Comparison of ENCODE assay signal across 8 cellular contexts in the genomic region with DNA sequence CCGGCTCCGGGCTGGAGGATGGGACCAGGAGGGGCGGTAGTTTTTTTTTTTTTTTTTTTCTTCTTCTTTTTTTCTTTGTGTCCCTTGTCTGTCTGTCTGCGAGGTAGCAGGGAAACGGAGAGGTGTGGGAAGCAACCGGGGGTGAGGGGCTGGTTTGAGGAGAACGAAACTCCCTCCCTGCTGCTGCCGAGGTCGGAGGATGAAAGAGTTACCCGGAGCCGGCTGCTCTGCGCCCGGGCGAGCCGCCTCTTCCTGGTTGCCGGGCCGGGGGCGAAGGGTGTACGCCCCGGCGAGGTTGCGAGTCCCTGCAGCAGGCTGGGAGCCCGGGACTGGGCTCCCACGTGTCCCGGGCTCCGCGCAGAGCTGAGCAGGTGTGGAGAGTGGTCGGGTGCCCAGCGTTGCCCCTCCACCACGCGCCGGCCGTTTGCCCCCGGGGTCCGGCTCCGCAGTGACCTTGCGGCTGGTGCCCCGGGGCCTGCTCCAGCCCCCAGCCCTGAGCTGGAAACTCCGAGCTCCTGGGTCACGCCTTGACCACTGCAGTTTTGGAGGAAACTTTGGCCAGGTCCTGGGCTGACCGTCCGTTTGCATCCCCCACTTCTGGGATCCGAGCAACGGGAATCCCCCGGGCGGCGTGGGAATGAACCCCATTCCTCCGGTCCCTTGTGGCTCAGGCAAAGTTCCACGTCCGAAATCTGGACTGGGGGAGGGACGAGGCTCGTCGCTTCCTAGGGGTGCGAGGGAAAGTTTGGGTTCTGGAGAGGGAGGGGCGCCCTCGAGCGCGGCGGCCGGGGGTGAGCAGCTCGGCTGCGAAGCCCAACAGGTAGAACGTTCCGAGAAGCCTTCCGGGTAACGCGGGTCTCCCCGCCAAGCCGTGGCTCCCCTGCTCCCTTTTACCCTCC. TPM values are rescaled to one million over a fixed set of nuclear protein-coding genes. Genes with fewer than 3 reads are reported as not detected.
DNase-seq lines count a peak whose midpoint lies in the region; ATAC-seq and TF ChIP-seq lines count a peak whose summit lies in the region.

No MANE protein-coding gene starts in this region.

- H3K9me3 Mint-ChIP-seq in Calu3 (ENCODE audit: low read depth, unreplicated experiment) = no peaks in the 10 kb centered on the region
- no peaks in the 10 kb centered on the region for H3K9me3 Mint-ChIP-seq in memory B cell
- H3K9me3 Mint-ChIP-seq in stimulated activated naive CD8-positive, alpha-beta T cell treated with anti-CD3 and anti-CD28 coated beads, Interleukin-15, Interleukin-2, amounts not matched to agents 100 ng/mL and 50 ng/mL, for 24 hours = no peaks in the 10 kb centered on the region

- DNase-seq in Calu3 = peak; percentile 40
- no peak for DNase-seq in Jurkat, Clone E6-1 (ENCODE audit: low read depth, low spot score)
- peak; percentile 67 for DNase-seq in activated CD4-positive, alpha-beta T cell treated with anti-CD3 and anti-CD28 coated beads for 48 hours
- DNase-seq in memory B cell (ENCODE audit: low spot score in 2 of 2) = peak; percentile 43 to 56
- no peak for DNase-seq in NOMO-1 treated with dmso at 0.1 percent for 144 hours (lab: John Stamatoyannopoulos, UW; ENCODE audit: unreplicated experiment)
- no peak for DNase-seq in dedifferentiated amniotic fluid mesenchymal stem cell (ENCODE audit: extremely low spot score)

- intact Hi-C loops in Calu3 (cut with micrococcal nuclease; ENCODE audit: unreplicated experiment) = no loop called here

- H3K4me3 Mint-ChIP-seq in Calu3 (ENCODE audit: low read depth, unreplicated experiment) (peak overlapping the region; percentile 95), memory B cell (peak overlapping the region; percentile 99)
- H3K4me3 Mint-ChIP-seq in stimulated activated naive CD8-positive, alpha-beta T cell treated with anti-CD3 and anti-CD28 coated beads, Interleukin-15, Interleukin-2, amounts not matched to agents 100 ng/mL and 50 ng/mL, for 24 hours = peak overlapping the region; percentile 90

- H3K27me3 Mint-ChIP-seq in Calu3 (ENCODE audit: unreplicated experiment) (peaks cover 74% of the 10 kb centered on the region), memory B cell (no peaks in the 10 kb centered on the region)
- H3K27me3 Mint-ChIP-seq in stimulated activated naive CD8-positive, alpha-beta T cell treated with anti-CD3 and anti-CD28 coated beads, Interleukin-15, Interleukin-2, amounts not matched to agents 100 ng/mL and 50 ng/mL, for 24 hours = no peaks in the 10 kb centered on the region

- ATAC-seq in memory B cell (ENCODE audit: low read depth) = peak; percentile 28

- peaks cover 0 to 20% of the 10 kb centered on the region in 2 donors for H3K27me3 ChIP-seq in duodenal mucosa (ENCODE audit: control insufficient read depth in 1 of 2, insufficient read depth in 2 of 2, low read length in 2 of 2)

- H3K9ac ChIP-seq in duodenal mucosa (ENCODE audit: low read depth in 1 of 2, low read length in 2 of 2) = peak overlapping the region; percentile 67 to 69

- H3K36me3 Mint-ChIP-seq in Calu3 (ENCODE audit: insufficient read depth, unreplicated experiment) (peaks cover 20% of the 10 kb centered on the region), memory B cell (peaks cover 1% of the 10 kb centered on the region)
- H3K36me3 Mint-ChIP-seq in stimulated activated naive CD8-positive, alpha-beta T cell treated with anti-CD3 and anti-CD28 coated beads, Interleukin-15, Interleukin-2, amounts not matched to agents 100 ng/mL and 50 ng/mL, for 24 hours (ENCODE audit: low read depth) = no peaks in the 10 kb centered on the region

- peak overlapping the region; percentile 70 for H3K27ac ChIP-seq in duodenal mucosa (ENCODE audit: low read depth, low read length)

- peaks cover 7% of the 10 kb centered on the region for H3K4me1 Mint-ChIP-seq in Calu3 (ENCODE audit: low read depth, unreplicated experiment)
- H3K4me1 Mint-ChIP-seq in memory B cell = peaks cover 26% of the 10 kb centered on the region
- peaks cover 61% of the 10 kb centered on the region for H3K4me1 Mint-ChIP-seq in stimulated activated naive CD8-positive, alpha-beta T cell treated with anti-CD3 and anti-CD28 coated beads, Interleukin-15, Interleukin-2, amounts not matched to agents 100 ng/mL and 50 ng/mL, for 24 hours (ENCODE audit: low read depth)

- peak overlapping the region; percentile 95 for H3K4me3 ChIP-seq in Jurkat, Clone E6-1 (ENCODE audit: low read length)
- peak overlapping the region; percentile 85 to 88 for H3K4me3 ChIP-seq in duodenal mucosa (ENCODE audit: low read depth in 1 of 2, low read length in 2 of 2)

- no peak for TF ChIP-seq CTCF in Calu3 (IDR thresholded peaks at IDR 0.05; ENCODE audit: unreplicated experiment)

- CTCF ChIA-PET in Calu3 (lab: Charles Lee) = interaction anchor here (0.7 to 1.8 kb wide), 8 partner anchors 9 to 1104 kb away, joined by 3 to 7 read pairs (median 4); no protein-coding TSS in a partner anchor

- no TSS peak for BruUV-seq in Calu3 (replicated peaks; lab: Mats Ljungman, UMichigan)

- peak overlapping the region; percentile 3 for H3K27ac Mint-ChIP-seq in Calu3 (ENCODE audit: unreplicated experiment)
- H3K27ac Mint-ChIP-seq in memory B cell = peak overlapping the region; percentile 94
- H3K27ac Mint-ChIP-seq in stimulated activated naive CD8-positive, alpha-beta T cell treated with anti-CD3 and anti-CD28 coated beads, Interleukin-15, Interleukin-2, amounts not matched to agents 100 ng/mL and 50 ng/mL, for 24 hours = peak overlapping the region; percentile 90

- H3K9me3 ChIP-seq in duodenal mucosa (ENCODE audit: control insufficient read depth in 1 of 2, low read length in 2 of 2) = no peaks in the 10 kb centered on the region

- no peaks in the 10 kb centered on the region for H3K36me3 ChIP-seq in duodenal mucosa (ENCODE audit: control insufficient read depth in 1 of 2, insufficient read depth in 2 of 2, low read length in 2 of 2)

- H3K4me1 ChIP-seq in duodenal mucosa (ENCODE audit: control insufficient read depth in 1 of 2, insufficient read depth in 2 of 2, low read length in 2 of 2) = peaks cover 13 to 21% of the 10 kb centered on the region in 2 donors

RNA-seq across cellular contexts. Expression of gene CHST11, which starts 1.2 kb away (rescaled TPM):
- total RNA-seq in Calu3 (2022) = 1.1 and 1.4 TPM in 2 replicates
- polyA plus RNA-seq in Jurkat, Clone E6-1 (2012; ENCODE audit: insufficient read depth, insufficient read length) = 104 TPM

Comparison
In these comparisons a context has a peak if more than half of its experiments do, and no peak if none do; other contexts are left out.
1. DNase-seq: peak in Calu3 (single experiment), activated CD4-positive, alpha-beta T cell treated with anti-CD3 and anti-CD28 coated beads for 48 hours (single experiment) and memory B cell (2 of 2); none in Jurkat, Clone E6-1 (single experiment), NOMO-1 treated with dmso at 0.1 percent for 144 hours (single experiment) and dedifferentiated amniotic fluid mesenchymal stem cell (single experiment).
2. H3K27ac Mint-ChIP-seq: peak in every context shown above with its lines; median percentile 94 in memory B cell; 90 in stimulated activated naive CD8-positive, alpha-beta T cell treated with anti-CD3 and anti-CD28 coated beads, Interleukin-15, Interleukin-2, amounts not matched to agents 100 ng/mL and 50 ng/mL, for 24 hours; 3 in Calu3.
3. Peak in every context shown above with its lines, with median percentiles within 50 percentile points of each other: H3K4me3 Mint-ChIP-seq.